Comparison of ENCODE assay signal across 25 cellular contexts in genomic region chr21:30900881-30901280, GRCh38. TPM values are rescaled to one million over a fixed set of nuclear protein-coding genes. Genes with fewer than 3 reads are reported as not detected.
DNase-seq lines count a peak whose midpoint lies in the region; ATAC-seq, FAIRE-seq and TF ChIP-seq lines count a peak whose summit lies in the region.
"Had no signal": no experiment of that assay in that cellular context is flagged by ENCODE, and none has a peak within 500 bp of the region (broad histone marks: within the 10 kb centered on the region; RNA-seq: fewer than 3 reads in every experiment).

No MANE protein-coding gene starts in this region.

- no peak for TF ChIP-seq CTCF in HepG2 (CRISPR knock-in tag; IDR thresholded peaks at IDR 0.05)
- no peak for TF ChIP-seq CTCF in right lobe of liver (IDR thresholded peaks at IDR 0.05)
- no peak for TF ChIP-seq CTCF in K562 (IDR thresholded peaks at IDR 0.05 in 2 of 3, conservative IDR thresholded peaks at IDR 0.05 in 1 of 3; ENCODE audit: insufficient read depth in 2 of 3, low read depth in 1 of 3, low read length in 3 of 3)

- H3K4me2 ChIP-seq in HepG2 (ENCODE audit: low read depth, low read length) (no peak overlapping the region), K562 (ENCODE audit: insufficient read depth, low read length) (no peak overlapping the region)
- H3K4me2 ChIP-seq: BLaER1 had no signal

- no TSS peak for BruUV-seq in HepG2 (replicated peaks; lab: Mats Ljungman, UMichigan)
- no TSS peak for BruUV-seq in K562 (replicated peaks; lab: Mats Ljungman, UMichigan)

- CTCF ChIA-PET in HepG2 (lab: Yijun Ruan, JAX; ENCODE audit: low intra/inter-chr PET ratio, low total read pairs) (no interaction called here), K562 (lab: Yijun Ruan, JAX; ENCODE audit: low intra/inter-chr PET ratio) (no interaction called here)

- in situ Hi-C loops in HepG2 (cut with HindIII; ENCODE audit: extremely low pct_ligation_motif_present, low pct_unique_long_range_greater_than_20kb) (no loop called here), K562 (cut with MboI) (no loop called here)

- H3K4me3 ChIP-seq in HepG2 (replicated peaks in 1 of 3; ENCODE audit: insufficient read depth in 1 of 3, low read depth in 2 of 3, low read length in 3 of 3) (no peak overlapping the region), right lobe of liver (no peak overlapping the region), K562 (no peak overlapping the region)
- H3K4me3 ChIP-seq: BLaER1 had no signal

- no peaks in the 10 kb centered on the region for H4K20me1 ChIP-seq in HepG2 (ENCODE audit: insufficient read depth, low read length)
- no peaks in the 10 kb centered on the region for H4K20me1 ChIP-seq in K562 (replicated peaks; ENCODE audit: control insufficient read depth, insufficient read depth, low read length)
- H4K20me1 ChIP-seq: BLaER1 had no signal

- H3K27ac ChIP-seq in HepG2 (ENCODE audit: extremely low read length, insufficient read depth, low read length) (no peak overlapping the region), right lobe of liver (no peak overlapping the region), K562 (ENCODE audit: extremely low read depth, low read depth, low read length) (no peak overlapping the region)
- H3K27ac ChIP-seq: 22Rv1, BLaER1 had no signal

- H3K9me1 ChIP-seq in K562 (ENCODE audit: control insufficient read depth, insufficient read depth, low read length): no peaks in the 10 kb centered on the region

- H3K9ac ChIP-seq in HepG2 (ENCODE audit: insufficient read depth, low read depth, low read length) (no peak overlapping the region), K562 (ENCODE audit: insufficient read depth in 1 of 2, low read depth in 2 of 2, low read length in 2 of 2) (no peak overlapping the region)
- H3K9ac ChIP-seq: BLaER1 had no signal

- H3K36me3 ChIP-seq in HepG2 (replicated peaks in 1 of 2; ENCODE audit: control insufficient read depth in 1 of 2, insufficient read depth in 2 of 2, low read length in 2 of 2) (no peaks in the 10 kb centered on the region), right lobe of liver (no peaks in the 10 kb centered on the region), K562 (ENCODE audit: control insufficient read depth, insufficient read depth, low read length) (no peaks in the 10 kb centered on the region)
- H3K36me3 ChIP-seq: BE2C, BLaER1 had no signal

- no peak overlapping the region for H2AFZ ChIP-seq in HepG2 (ENCODE audit: low read length)
- no peak overlapping the region for H2AFZ ChIP-seq in K562 (ENCODE audit: low read depth, low read length)

- TF ChIP-seq RAD21 in HepG2 (CRISPR knock-in tag; IDR thresholded peaks at IDR 0.05) (no peak), K562 (CRISPR knock-in tag; conservative IDR thresholded peaks at IDR 0.05 in 1 of 2, IDR thresholded peaks at IDR 0.05 in 1 of 2) (no peak)

- no peak for FAIRE-seq in HepG2 (lab: Jason Lieb, UNC)
- FAIRE-seq in K562 (lab: Jason Lieb, UNC): no peak
- peak; percentile 86 for FAIRE-seq in urothelium cell line (lab: Jason Lieb, UNC)
- FAIRE-seq: G401.6, GM12891, GM19239 had no signal

- POLR2A ChIA-PET in HepG2 (lab: Yijun Ruan, JAX) (no interaction called here), K562 (lab: Yijun Ruan, JAX) (no interaction called here)

- H3K4me1 ChIP-seq in HepG2 (ENCODE audit: insufficient read depth, low read length) (no peaks in the 10 kb centered on the region), right lobe of liver (no peaks in the 10 kb centered on the region), K562 (replicated peaks in 1 of 2; ENCODE audit: control insufficient read depth in 2 of 2, insufficient read depth in 2 of 2, low read length in 2 of 2) (no peaks in the 10 kb centered on the region)
- H3K4me1 ChIP-seq: BE2C, BLaER1 had no signal

- H3K9me3 ChIP-seq in HepG2 (ENCODE audit: low read length): peaks cover 88% of the 10 kb centered on the region
- H3K9me3 ChIP-seq in right lobe of liver: no peaks in the 10 kb centered on the region
- no peaks in the 10 kb centered on the region for H3K9me3 ChIP-seq in K562 (replicated peaks; ENCODE audit: control insufficient read depth, insufficient read depth, low read depth, low read length)
- H3K9me3 ChIP-seq: BE2C, BLaER1 had no signal

- ATAC-seq in HepG2 (no peak), right lobe of liver (no peak), K562 (no peak)

- H3K27me3 ChIP-seq in HepG2 (ENCODE audit: control insufficient read depth in 1 of 2, insufficient read depth in 2 of 2, low read length in 2 of 2) (no peaks in the 10 kb centered on the region), right lobe of liver (no peaks in the 10 kb centered on the region), K562 (ENCODE audit: control insufficient read depth in 2 of 2, insufficient read depth in 2 of 2, low read length in 2 of 2) (no peaks in the 10 kb centered on the region)
- H3K27me3 ChIP-seq: BLaER1 had no signal

- DNase-seq in HepG2 (ENCODE audit: low spot score): no peak
- DNase-seq in right lobe of liver: no peak
- DNase-seq in K562 (ENCODE audit: extremely low read depth in 1 of 4, low spot score in 3 of 4): no peak
- DNase-seq in urothelium cell line (ENCODE audit: low spot score): no peak
- DNase-seq in activated CD4-positive, alpha-beta T cell treated with anti-CD3 and anti-CD28 coated beads, Interleukin-2, amount 50 U/mL, for 48 hours: no peak
- DNase-seq in DMS114 treated with DMSO at 0.1 percent for 48 hours (lab: John Stamatoyannopoulos, UW; ENCODE audit: unreplicated experiment): no peak
- DNase-seq: ACHN; BE2C; C1 segment of cervical spinal cord; CD4-positive, alpha-beta memory T cell; CD4-positive, CD25-positive, alpha-beta regulatory T cell; CD8-positive, alpha-beta memory T cell; COR-L47; DMS 273 treated with DMSO at 0.1 percent for 48 hours; DMS79 treated with DMSO at 0.1 percent for 48 hours; GF-D8 had no signal

- intact Hi-C loops in HepG2 (cut with micrococcal nuclease; ENCODE audit: unreplicated experiment): no loop called here
- intact Hi-C loops in right lobe of liver (cut with DNase I): no loop called here
- intact Hi-C loops in K562 (cut with micrococcal nuclease): no loop called here

- no peak for TF ChIP-seq POLR2A in HepG2 (IDR thresholded peaks at IDR 0.05; ENCODE audit: insufficient read depth in 1 of 2, low read depth in 2 of 2, low read length in 2 of 2)
- no peak for TF ChIP-seq POLR2A in right lobe of liver (IDR thresholded peaks at IDR 0.05)
- no peak for TF ChIP-seq POLR2A in K562 (conservative IDR thresholded peaks at IDR 0.05)

- H3K79me2 ChIP-seq in HepG2 (ENCODE audit: insufficient read depth, low read length): no peaks in the 10 kb centered on the region
- H3K79me2 ChIP-seq in K562 (ENCODE audit: control insufficient read depth, insufficient read depth, low read length): no peaks in the 10 kb centered on the region

- 0% methylated on average over 4 of the region's 4 CpGs for WGBS in HepG2 (ENCODE audit: low lambda C conversion rate)
- WGBS in right lobe of liver (ENCODE audit: insufficient coverage, low coverage, low lambda C conversion rate, missing lambda C conversion rate): 37% methylated on average over 4 of the region's 4 CpGs
- 0% methylated on average over 4 of the region's 4 CpGs for WGBS in K562 (ENCODE audit: insufficient coverage, low coverage, missing lambda C conversion rate)

- no peak for TF ChIP-seq EP300 in HepG2 (IDR thresholded peaks at IDR 0.05; ENCODE audit: low read depth in 2 of 2, low read length in 2 of 2)
- no peak for TF ChIP-seq EP300 in HepG2 (CRISPR knock-in tag; IDR thresholded peaks at IDR 0.05; ENCODE audit: borderline replicate concordance)
- no peak for TF ChIP-seq EP300 in K562 (IDR thresholded peaks at IDR 0.05; ENCODE audit: low read length)

TF ChIP-seq in K562, 482 proteins besides CTCF, POLR2A, EP300 and RAD21 (continues in another document):
- TF ChIP-seq NR1H2 (CRISPR knock-in tag; IDR thresholded peaks at IDR 0.05): no peak

RNA-seq across cellular contexts. Expression of gene KRTAP11-1, which starts 19.5 kb away (rescaled TPM):
- total RNA-seq in HepG2 (2016; rRNA removed; fragmentation: Illumina TruSeq; extraction: Trizol) (not detected in 2 replicates), right lobe of liver (not detected), K562 (2014; rRNA removed) (not detected in 2 replicates), K562 (2014; rRNA removed; fragmentation: Illumina TruSeq; extraction: Trizol) (not detected in 2 replicates), K562 (2015; rRNA removed; fragmentation: Illumina TruSeq; extraction: Trizol) (not detected in 2 replicates), K562 (2021) (not detected in 2 replicates)
- not detected in 2 replicates for total RNA-seq in HepG2 (2016; cell fraction: cytosol; rRNA removed; fragmentation: Illumina TruSeq; extraction: Trizol; ENCODE audit: low read depth)
- not detected in 2 replicates for total RNA-seq in HepG2 (2016; cell fraction: insoluble cytoplasmic fraction; rRNA removed; fragmentation: Illumina TruSeq; extraction: Trizol)
- not detected in 2 replicates for total RNA-seq in HepG2 (2016; cell fraction: membrane; rRNA removed; fragmentation: Illumina TruSeq; extraction: Trizol)
- not detected in 2 replicates for total RNA-seq in HepG2 (2016; cell fraction: nucleus; rRNA removed; fragmentation: Illumina TruSeq; extraction: Trizol)
- polyA plus RNA-seq in HepG2 (2011; rRNA removed) (not detected in 2 replicates), K562 (2011; rRNA removed) (not detected in 2 replicates), K562 (2014; fragmentation: Illumina TruSeq; extraction: Trizol) (not detected in 2 replicates), K562 (2014; fragmentation: Nextera tagmentation; extraction: Ambion mirVana) (not detected), K562 (2014; rRNA removed) (not detected in 2 replicates)
- not detected in 2 replicates for polyA plus RNA-seq in HepG2 (2011; cell fraction: cytosol; rRNA removed)
- polyA plus RNA-seq in HepG2 (2011; cell fraction: nucleus; rRNA removed): not detected in 2 replicates
- not detected in 2 replicates for polyA plus RNA-seq in HepG2 (2012)
- not detected in 2 replicates for polyA plus RNA-seq in HepG2 (2016; cell fraction: cytosol; fragmentation: Illumina TruSeq; extraction: Trizol; ENCODE audit: low read depth)
- not detected in 2 replicates for polyA plus RNA-seq in HepG2 (2016; cell fraction: insoluble cytoplasmic fraction; fragmentation: Illumina TruSeq; extraction: Trizol; ENCODE audit: low read depth)
- not detected in 2 replicates for polyA plus RNA-seq in HepG2 (2016; cell fraction: membrane; fragmentation: Illumina TruSeq; extraction: Trizol; ENCODE audit: low read depth)
- not detected in 2 replicates for polyA plus RNA-seq in HepG2 (2016; cell fraction: nucleus; fragmentation: Illumina TruSeq; extraction: Trizol; ENCODE audit: insufficient read depth, low read depth)
- not detected in 2 replicates for polyA minus RNA-seq in HepG2 (2011; rRNA and poly(A)+ RNA removed; ENCODE audit: low replicate concordance)
- polyA minus RNA-seq in HepG2 (2011; cell fraction: cytosol; rRNA and poly(A)+ RNA removed): not detected in 2 replicates
- not detected in 2 replicates for polyA minus RNA-seq in HepG2 (2011; cell fraction: nucleus; rRNA and poly(A)+ RNA removed)
- not detected in 2 replicates for total RNA-seq in K562 (2011; cell fraction: chromatin; rRNA removed; ENCODE audit: low replicate concordance)
- total RNA-seq in K562 (2011; cell fraction: nucleolus; rRNA removed): not detected in 2 replicates
- total RNA-seq in K562 (2011; cell fraction: nucleoplasm; rRNA removed): not detected in 2 replicates
- polyA plus RNA-seq in K562 (2011; cell fraction: cytosol; rRNA removed): not detected in 2 replicates
- polyA plus RNA-seq in K562 (2011; cell fraction: nucleus; rRNA removed): not detected in 2 replicates
- polyA plus RNA-seq in K562 (2012): not detected in 2 replicates
- not detected in 2 replicates for polyA minus RNA-seq in K562 (2011; rRNA and poly(A)+ RNA removed)
- not detected in 2 replicates for polyA minus RNA-seq in K562 (2011; cell fraction: cytosol; rRNA and poly(A)+ RNA removed)
- not detected in 2 replicates for polyA minus RNA-seq in K562 (2011; cell fraction: nucleus; rRNA and poly(A)+ RNA removed)
- total RNA-seq: A172; A673; CD4-positive, alpha-beta memory T cell; CD4-positive, CD25-positive, alpha-beta regulatory T cell; CD8-positive, alpha-beta memory T cell had no signal
- polyA plus RNA-seq: AG04450; CD14-positive monocyte; CD4-positive, alpha-beta memory T cell; CD4-positive, CD25-positive, alpha-beta regulatory T cell; CD8-positive, alpha-beta memory T cell had no signal

Comparison
In these comparisons a context has a peak if more than half of its experiments do, and no peak if none do; other contexts are left out.
1. Of the 241 proteins assayed by ChIP-seq in both HepG2 and K562: peak only in HepG2: none; only in K562: none; in both: MAFF and MAFK; in neither: 239.